11 cellular contexts compared by ENCODE assay signal in genomic region chr17:80284631-80285030, GRCh38. TPM values are rescaled to one million over a fixed set of nuclear protein-coding genes. Genes with fewer than 3 reads are reported as not detected.
A peak's percentile ranks its signal among the peaks of the same experiment; 100 is the strongest.
DNase-seq lines count a peak whose midpoint lies in the region; ATAC-seq, FAIRE-seq and TF ChIP-seq lines count a peak whose summit lies in the region.
"Had no signal": no experiment of that assay in that cellular context is flagged by ENCODE, and none has a peak within 500 bp of the region (broad histone marks: within the 10 kb centered on the region; RNA-seq: fewer than 3 reads in every experiment).

No MANE protein-coding gene starts in this region.

- H3K79me1 ChIP-seq in trophoblast cell (ENCODE audit: low read length) = no peaks in the 10 kb centered on the region

- no peaks in the 10 kb centered on the region for H3K27me3 ChIP-seq in neural progenitor cell
- H3K27me3 ChIP-seq in trophoblast cell (ENCODE audit: insufficient read depth, low read length) = no peaks in the 10 kb centered on the region
- no peaks in the 10 kb centered on the region for H3K27me3 ChIP-seq in small intestine (ENCODE audit: control insufficient read depth in 2 of 2, insufficient read depth in 2 of 2, low read length in 2 of 2)
- H3K27me3 ChIP-seq: cardiac muscle cell, esophagus muscularis mucosa had no signal

- H3K14ac ChIP-seq in trophoblast cell (ENCODE audit: low read length) = no peak overlapping the region

- no peaks in the 10 kb centered on the region for H3K27me3 Mint-ChIP-seq in activated CD4-positive, alpha-beta T cell treated with anti-CD3 and anti-CD28 coated beads, Interleukin-2, amount 10 ng/mL, durations not matched to agents 24 days and 14 days
- no peaks in the 10 kb centered on the region for H3K27me3 Mint-ChIP-seq in activated T-helper 17 cell treated with anti-CD3 and anti-CD28 coated beads, Interleukin-2, amount 50 U/mL, for 72 hours
- peaks cover 6% of the 10 kb centered on the region for H3K27me3 Mint-ChIP-seq in neural progenitor cell (ENCODE audit: insufficient read depth, low read depth)

- H3K4me3 ChIP-seq in neural progenitor cell (no peak overlapping the region), trophoblast cell (ENCODE audit: low read depth, low read length) (no peak overlapping the region), small intestine (ENCODE audit: low read depth in 1 of 2, low read length in 2 of 2) (no peak overlapping the region)
- H3K4me3 ChIP-seq: cardiac muscle cell, esophagus muscularis mucosa had no signal

- TF ChIP-seq CTCF in neural progenitor cell (IDR thresholded peaks at IDR 0.05) = peak; percentile 46

- H3K9ac ChIP-seq in neural progenitor cell (no peak overlapping the region), trophoblast cell (ENCODE audit: low read length) (no peak overlapping the region)

- no peak for DNase-seq in activated CD4-positive, alpha-beta T cell treated with anti-CD3 and anti-CD28 coated beads, Interleukin-2, amount 10 ng/mL, durations not matched to agents 24 days and 14 days
- DNase-seq in activated CD4-positive, alpha-beta T cell treated with anti-CD3 and anti-CD28 coated beads for 4 hours = no peak
- DNase-seq in MV-4-11 (lab: John Stamatoyannopoulos, UW) = peak; percentile 25
- DNase-seq in neural progenitor cell (ENCODE audit: low spot score) = peak; percentile 63
- DNase-seq in trophoblast cell = no peak
- DNase-seq in small intestine = no peak
- DNase-seq in activated T-cell treated with anti-CD3 and anti-CD28 coated beads, Interleukin-2, amount 50 U/mL, for 48 hours = no peak
- DNase-seq: midbrain had no signal

- no peak overlapping the region for H2BK120ac ChIP-seq in trophoblast cell (ENCODE audit: insufficient read depth, low read length, poor library complexity)

- intact Hi-C loops in activated CD4-positive, alpha-beta T cell treated with anti-CD3 and anti-CD28 coated beads, Interleukin-2, amount 10 ng/mL, durations not matched to agents 24 days and 14 days (cut with micrococcal nuclease) = no loop called here

- peaks cover 48% of the 10 kb centered on the region for H3K36me3 Mint-ChIP-seq in activated CD4-positive, alpha-beta T cell treated with anti-CD3 and anti-CD28 coated beads, Interleukin-2, amount 10 ng/mL, durations not matched to agents 24 days and 14 days (ENCODE audit: low read depth)
- peaks cover 15% of the 10 kb centered on the region for H3K36me3 Mint-ChIP-seq in activated T-helper 17 cell treated with anti-CD3 and anti-CD28 coated beads, Interleukin-2, amount 50 U/mL, for 72 hours (ENCODE audit: low read depth)
- peaks cover 7% of the 10 kb centered on the region for H3K36me3 Mint-ChIP-seq in neural progenitor cell

- H3K9me3 ChIP-seq in neural progenitor cell (ENCODE audit: low read depth) = no peaks in the 10 kb centered on the region
- peaks cover 2% of the 10 kb centered on the region for H3K9me3 ChIP-seq in trophoblast cell (ENCODE audit: insufficient read depth, low read depth, low read length)
- no peaks in the 10 kb centered on the region for H3K9me3 ChIP-seq in small intestine (ENCODE audit: control insufficient read depth, low read depth)
- H3K9me3 ChIP-seq: esophagus muscularis mucosa had no signal

- no peak overlapping the region for H3K4me2 ChIP-seq in neural progenitor cell
- no peak overlapping the region for H3K4me2 ChIP-seq in trophoblast cell (ENCODE audit: low read length)

- H2AFZ ChIP-seq in neural progenitor cell (replicated peaks) = no peak overlapping the region
- no peak overlapping the region for H2AFZ ChIP-seq in trophoblast cell (ENCODE audit: insufficient read depth, low read length, poor library complexity)

- WGBS in trophoblast cell (ENCODE audit: extremely low coverage, insufficient coverage, insufficient read length) = no CpG with 5 or more reads among the region's 11 CpGs
- 90 to 95% (median 94%) methylated on average over 11 of the region's 11 CpGs for WGBS in small intestine, 3 donors

- H3F3A ChIP-seq in neural progenitor cell (ENCODE audit: low read depth) = no peaks in the 10 kb centered on the region

- H3K4ac ChIP-seq in trophoblast cell (ENCODE audit: low read depth, low read length) = no peak overlapping the region

- H3K79me2 ChIP-seq in neural progenitor cell (ENCODE audit: low read depth) (no peaks in the 10 kb centered on the region), trophoblast cell (ENCODE audit: control insufficient read depth, insufficient read depth, low read length, poor library complexity) (no peaks in the 10 kb centered on the region)

- no peak overlapping the region for H4K91ac ChIP-seq in trophoblast cell (ENCODE audit: low read depth, low read length)

- no peak overlapping the region for H3K27ac ChIP-seq in neural progenitor cell
- no peak overlapping the region for H3K27ac ChIP-seq in trophoblast cell (ENCODE audit: low read depth, low read length)
- H3K27ac ChIP-seq in small intestine (ENCODE audit: low read depth in 1 of 2, low read length in 1 of 2) = no peak overlapping the region
- H3K27ac ChIP-seq: cardiac muscle cell, esophagus muscularis mucosa had no signal

- H4K8ac ChIP-seq in trophoblast cell (ENCODE audit: low read depth, low read length) = no peak overlapping the region

- no peak overlapping the region for H3K23ac ChIP-seq in trophoblast cell (ENCODE audit: low read length)

- no peaks in the 10 kb centered on the region for H3K9me3 Mint-ChIP-seq in activated CD4-positive, alpha-beta T cell treated with anti-CD3 and anti-CD28 coated beads, Interleukin-2, amount 10 ng/mL, durations not matched to agents 24 days and 14 days
- H3K9me3 Mint-ChIP-seq in activated T-helper 17 cell treated with anti-CD3 and anti-CD28 coated beads, Interleukin-2, amount 50 U/mL, for 72 hours = no peaks in the 10 kb centered on the region
- H3K9me3 Mint-ChIP-seq in neural progenitor cell = no peaks in the 10 kb centered on the region

- H3K4me3 Mint-ChIP-seq in activated CD4-positive, alpha-beta T cell treated with anti-CD3 and anti-CD28 coated beads, Interleukin-2, amount 10 ng/mL, durations not matched to agents 24 days and 14 days = no peak overlapping the region
- H3K4me3 Mint-ChIP-seq in activated T-helper 17 cell treated with anti-CD3 and anti-CD28 coated beads, Interleukin-2, amount 50 U/mL, for 72 hours = no peak overlapping the region
- H3K4me3 Mint-ChIP-seq in neural progenitor cell = no peak overlapping the region

- H4K20me1 ChIP-seq in neural progenitor cell (ENCODE audit: low read depth) = no peaks in the 10 kb centered on the region

- peak; percentile 23 for ATAC-seq in activated T-helper 17 cell treated with anti-CD3 and anti-CD28 coated beads, Interleukin-2, amount 50 U/mL, for 72 hours (replicated peaks)

- H4K12ac ChIP-seq in trophoblast cell (ENCODE audit: low read depth, low read length) = no peak overlapping the region

- no peak overlapping the region for H3K18ac ChIP-seq in trophoblast cell (ENCODE audit: low read length)

- FAIRE-seq in small intestine (lab: Jason Lieb, UNC) = no peak

- no peak overlapping the region for H2BK12ac ChIP-seq in trophoblast cell (ENCODE audit: low read length)

- H3K36me3 ChIP-seq in neural progenitor cell = no peaks in the 10 kb centered on the region
- H3K36me3 ChIP-seq in trophoblast cell (ENCODE audit: control insufficient read depth in 1 of 2, insufficient read depth in 2 of 2, low read length in 2 of 2) = peaks cover 20 to 21% of the 10 kb centered on the region in 2 experiments
- peaks cover 9 to 19% of the 10 kb centered on the region in 2 donors for H3K36me3 ChIP-seq in small intestine (ENCODE audit: control insufficient read depth in 2 of 2, insufficient read depth in 2 of 2, low read length in 2 of 2)
- H3K36me3 ChIP-seq: cardiac muscle cell had no signal

- no peaks in the 10 kb centered on the region for H3K4me1 ChIP-seq in neural progenitor cell
- H3K4me1 ChIP-seq in trophoblast cell (ENCODE audit: control insufficient read depth in 1 of 2, insufficient read depth in 2 of 2, low read length in 2 of 2) = no peaks in the 10 kb centered on the region
- H3K4me1 ChIP-seq in small intestine (ENCODE audit: control insufficient read depth in 2 of 2, insufficient read depth in 1 of 2, low read depth in 1 of 2, low read length in 1 of 2) = no peaks in the 10 kb centered on the region

- H2AK5ac ChIP-seq in trophoblast cell (ENCODE audit: low read length) = no peak overlapping the region

- peak overlapping the region; percentile 5 for H3K27ac Mint-ChIP-seq in activated CD4-positive, alpha-beta T cell treated with anti-CD3 and anti-CD28 coated beads, Interleukin-2, amount 10 ng/mL, durations not matched to agents 24 days and 14 days
- peak overlapping the region; percentile 79 for H3K27ac Mint-ChIP-seq in activated T-helper 17 cell treated with anti-CD3 and anti-CD28 coated beads, Interleukin-2, amount 50 U/mL, for 72 hours
- H3K27ac Mint-ChIP-seq in neural progenitor cell = no peak overlapping the region

- no peak overlapping the region for H2BK5ac ChIP-seq in trophoblast cell (ENCODE audit: low read depth, low read length, poor library complexity)

- H3K4me1 Mint-ChIP-seq in activated CD4-positive, alpha-beta T cell treated with anti-CD3 and anti-CD28 coated beads, Interleukin-2, amount 10 ng/mL, durations not matched to agents 24 days and 14 days = peaks cover 9% of the 10 kb centered on the region
- H3K4me1 Mint-ChIP-seq in activated T-helper 17 cell treated with anti-CD3 and anti-CD28 coated beads, Interleukin-2, amount 50 U/mL, for 72 hours = peaks cover 9% of the 10 kb centered on the region
- H3K4me1 Mint-ChIP-seq in neural progenitor cell = peaks cover 9% of the 10 kb centered on the region

RNA-seq across cellular contexts. Expression of gene RNF213, which starts 24.0 kb away (rescaled TPM):
- total RNA-seq in activated CD4-positive, alpha-beta T cell treated with anti-CD3 and anti-CD28 coated beads, Interleukin-2, amount 10 ng/mL, durations not matched to agents 24 days and 14 days = 238 and 264 TPM in 2 replicates
- total RNA-seq in activated T-helper 17 cell treated with anti-CD3 and anti-CD28 coated beads, Interleukin-2, amount 50 U/mL, for 72 hours = 1,000 to 10,000 TPM; 1,022 to 1,405 TPM
- 19.8 and 23.7 TPM in 2 replicates for total RNA-seq in neural progenitor cell (ENCODE audit: low replicate concordance)
- polyA plus RNA-seq in trophoblast cell (2013) = 16.7 and 17.1 TPM in 2 replicates
- 10 to 100 TPM; 35.4 to 54.3 (median 51.6) TPM for polyA plus RNA-seq in small intestine

Comparison
In these comparisons a context has a peak if more than half of its experiments do, and no peak if none do; other contexts are left out.
1. DNase-seq: peak in MV-4-11 (single experiment) and neural progenitor cell (single experiment); none in activated CD4-positive, alpha-beta T cell treated with anti-CD3 and anti-CD28 coated beads, Interleukin-2, amount 10 ng/mL, durations not matched to agents 24 days and 14 days (single experiment), activated CD4-positive, alpha-beta T cell treated with anti-CD3 and anti-CD28 coated beads for 4 hours (0 of 2), trophoblast cell (0 of 2), small intestine (single experiment) and activated T-cell treated with anti-CD3 and anti-CD28 coated beads, Interleukin-2, amount 50 U/mL, for 48 hours (0 of 2).